In genomic region chr6:168469198-168469943, GRCh38 we compare ENCODE assay signal across 2 cellular contexts.
TF ChIP-seq lines count a peak whose summit lies in the region.

No MANE protein-coding gene starts in this region.

TF ChIP-seq in HepG2, 621 proteins besides CTCF, POLR2A, EP300 and RAD21:
- TF ChIP-seq ZMYM3 (CRISPR knock-in tag; IDR thresholded peaks at IDR 0.05) (no peak), PAF1 (CRISPR knock-in tag; IDR thresholded peaks at IDR 0.05) (no peak), MEF2D (CRISPR knock-in tag; IDR thresholded peaks at IDR 0.05) (no peak), ZNF556 (CRISPR knock-in tag; IDR thresholded peaks at IDR 0.05; ENCODE audit: borderline replicate concordance) (no peak), PHF8 (CRISPR knock-in tag; IDR thresholded peaks at IDR 0.05) (no peak), MNT (IDR thresholded peaks at IDR 0.05) (peak; percentile 51), SALL2 (CRISPR knock-in tag; IDR thresholded peaks at IDR 0.05) (no peak), PBX3 (CRISPR knock-in tag; IDR thresholded peaks at IDR 0.05; ENCODE audit: borderline replicate concordance) (no peak), ZNF263 (CRISPR knock-in tag; IDR thresholded peaks at IDR 0.05) (peak; percentile 53; the same call in 1 of the 2 replicates)

TF ChIP-seq in WTC11, 78 proteins besides CTCF, POLR2A, EP300 and RAD21:
- TF ChIP-seq NR3C1 (CRISPR knock-in tag; conservative IDR thresholded peaks at IDR 0.05; ENCODE audit: low read depth) = no peak
- no peak for TF ChIP-seq TCF7 (CRISPR knock-in tag; IDR thresholded peaks at IDR 0.05; ENCODE audit: low read depth)
- no peak for TF ChIP-seq ZMAT4 (CRISPR knock-in tag; IDR thresholded peaks at IDR 0.05)
- TF ChIP-seq FOXP1 (CRISPR knock-in tag; IDR thresholded peaks at IDR 0.05; ENCODE audit: borderline replicate concordance) = no peak
- TF ChIP-seq ZBTB21 (CRISPR knock-in tag; IDR thresholded peaks at IDR 0.05; ENCODE audit: borderline replicate concordance) = no peak
- no peak for TF ChIP-seq HMGA2 (CRISPR knock-in tag; IDR thresholded peaks at IDR 0.05)
- TF ChIP-seq NR2C2 (CRISPR knock-in tag; IDR thresholded peaks at IDR 0.05) = no peak
- TF ChIP-seq NR1H2 (CRISPR knock-in tag; IDR thresholded peaks at IDR 0.05) = no peak
- no peak for TF ChIP-seq ZNF232 (CRISPR knock-in tag; IDR thresholded peaks at IDR 0.05)
- no peak for TF ChIP-seq NFE2L1 (CRISPR knock-in tag; IDR thresholded peaks at IDR 0.05)
- no peak for TF ChIP-seq HMGXB4 (CRISPR knock-in tag; IDR thresholded peaks at IDR 0.05)
- TF ChIP-seq STAT6 (CRISPR knock-in tag; conservative IDR thresholded peaks at IDR 0.05; ENCODE audit: low read depth) = no peak
- no peak for TF ChIP-seq NFATC4 (CRISPR knock-in tag; IDR thresholded peaks at IDR 0.05)
- TF ChIP-seq OVOL2 (CRISPR knock-in tag; IDR thresholded peaks at IDR 0.05; ENCODE audit: borderline replicate concordance) = no peak
- TF ChIP-seq E2F5 (CRISPR knock-in tag; IDR thresholded peaks at IDR 0.05) = no peak
- no peak for TF ChIP-seq JUN (CRISPR knock-in tag; IDR thresholded peaks at IDR 0.05)
- no peak for TF ChIP-seq TP53 (CRISPR knock-in tag; IDR thresholded peaks at IDR 0.05)
- TF ChIP-seq ERG (CRISPR knock-in tag; IDR thresholded peaks at IDR 0.05) = no peak
